21 cellular contexts compared by ENCODE assay signal in the genomic region with DNA sequence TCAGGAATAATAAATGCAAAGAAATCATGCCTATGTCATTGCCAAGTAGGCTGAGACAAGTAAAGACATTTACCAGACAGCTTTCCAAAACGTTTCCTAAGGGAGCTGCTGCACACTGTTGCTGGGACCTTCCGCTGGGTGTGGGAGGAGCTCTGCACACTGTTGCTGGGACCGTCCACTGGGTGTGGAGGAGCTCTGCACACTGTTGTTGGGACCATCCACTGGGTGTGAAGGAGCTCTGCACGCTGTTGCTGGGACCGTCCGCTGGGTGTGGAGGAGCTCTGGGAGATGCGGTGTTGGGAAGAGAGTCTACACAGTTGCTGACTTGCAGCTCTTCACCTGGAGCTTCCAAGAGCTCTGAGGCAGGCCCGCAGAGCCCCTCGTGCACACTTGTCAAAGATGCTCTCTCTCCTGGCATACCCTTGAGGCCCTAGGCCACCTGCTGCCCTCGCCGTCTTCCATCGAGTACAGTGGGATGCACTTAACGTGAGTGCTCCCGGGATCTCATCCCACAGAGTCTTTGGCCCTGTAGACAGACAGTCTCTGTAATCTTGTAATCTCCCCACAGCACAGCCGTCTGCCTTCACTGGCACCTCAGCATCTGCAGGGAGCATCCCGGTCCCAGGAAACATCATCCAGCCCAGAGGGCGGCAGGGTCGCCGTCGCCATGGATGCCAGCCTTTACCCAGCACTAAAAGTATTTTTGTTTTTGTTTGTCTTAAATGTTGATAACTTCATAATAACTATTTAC. TPM values are rescaled to one million over a fixed set of nuclear protein-coding genes. Genes with fewer than 3 reads are reported as not detected.
A peak's percentile ranks its signal among the peaks of the same experiment; 100 is the strongest.
DNase-seq lines count a peak whose midpoint lies in the region; ATAC-seq, FAIRE-seq and TF ChIP-seq lines count a peak whose summit lies in the region.
"Had no signal": no experiment of that assay in that cellular context is flagged by ENCODE, and none has a peak within 500 bp of the region (broad histone marks: within the 10 kb centered on the region; RNA-seq: fewer than 3 reads in every experiment).

No MANE protein-coding gene starts in this region.

- TF ChIP-seq RAD21 in HepG2 (CRISPR knock-in tag; IDR thresholded peaks at IDR 0.05): no peak

- H3K4me1 ChIP-seq in left ventricle myocardium inferior: peaks cover 26% of the 10 kb centered on the region
- peaks cover 7% of the 10 kb centered on the region for H3K4me1 ChIP-seq in HepG2 (ENCODE audit: insufficient read depth, low read length)
- H3K4me1 ChIP-seq: Caco-2 had no signal

- CTCF ChIA-PET in HepG2 (lab: Yijun Ruan, JAX; ENCODE audit: low intra/inter-chr PET ratio, low total read pairs): no interaction called here

- no peak for FAIRE-seq in HepG2 (lab: Jason Lieb, UNC)
- FAIRE-seq: GM12878 had no signal

- no peaks in the 10 kb centered on the region for H3K79me2 ChIP-seq in HepG2 (ENCODE audit: insufficient read depth, low read length)

- H3K36me3 ChIP-seq in left ventricle myocardium inferior (peaks cover 42% of the 10 kb centered on the region), HepG2 (replicated peaks in 1 of 2; ENCODE audit: control insufficient read depth in 1 of 2, insufficient read depth in 2 of 2, low read length in 2 of 2) (peaks cover 20 to 55% of the 10 kb centered on the region in 2 experiments)

- TF ChIP-seq EP300 in HepG2 (IDR thresholded peaks at IDR 0.05; ENCODE audit: low read depth in 2 of 2, low read length in 2 of 2): no peak
- TF ChIP-seq EP300 in HepG2 (CRISPR knock-in tag; IDR thresholded peaks at IDR 0.05; ENCODE audit: borderline replicate concordance): no peak

- TF ChIP-seq CTCF in left ventricle myocardium inferior (IDR thresholded peaks at IDR 0.05; ENCODE audit: borderline replicate concordance): no peak
- no peak for TF ChIP-seq CTCF in HepG2 (CRISPR knock-in tag; IDR thresholded peaks at IDR 0.05)

- DNase-seq in left ventricle myocardium superior (no peak), left ventricle myocardium inferior (no peak), HepG2 (ENCODE audit: low spot score) (no peak), iPS-NIHi11 (ENCODE audit: low spot score) (no peak), NCI-H2196 treated with DMSO at 0.1 percent for 48 hours (lab: John Stamatoyannopoulos, UW; ENCODE audit: unreplicated experiment) (no peak)
- DNase-seq: 8988T; Caco-2; CD4-positive, alpha-beta T cell; EL; H9; KBM-7; NCI-H1105 treated with DMSO at 0.1 percent for 48 hours; NCI-H1694; NCI-H2081 treated with DMSO at 0.1 percent for 48 hours; NCI-H2227 treated with DMSO at 0.1 percent for 48 hours; NCI-H510A treated with DMSO at 0.1 percent for 48 hours; SJCRH30 had no signal

- in situ Hi-C loops in HepG2 (cut with HindIII; ENCODE audit: extremely low pct_ligation_motif_present, low pct_unique_long_range_greater_than_20kb): no loop called here

- POLR2A ChIA-PET in HepG2 (lab: Yijun Ruan, JAX): no interaction called here

- H4K20me1 ChIP-seq in HepG2 (ENCODE audit: insufficient read depth, low read length): no peaks in the 10 kb centered on the region

- H3K4me3 ChIP-seq in left ventricle myocardium inferior (no peak overlapping the region), HepG2 (replicated peaks in 1 of 3; ENCODE audit: insufficient read depth in 1 of 3, low read depth in 2 of 3, low read length in 3 of 3) (no peak overlapping the region)
- H3K4me3 ChIP-seq: GM12878, SJCRH30 had no signal

- 96% methylated on average over 20 of the region's 20 CpGs for WGBS in HepG2 (ENCODE audit: low lambda C conversion rate)

- H3K27ac ChIP-seq in left ventricle myocardium inferior (replicated peaks): no peak overlapping the region
- no peak overlapping the region for H3K27ac ChIP-seq in HepG2 (ENCODE audit: extremely low read length, insufficient read depth, low read length)
- H3K27ac ChIP-seq: SJCRH30 had no signal

- BruUV-seq in HepG2 (replicated peaks; lab: Mats Ljungman, UMichigan): no TSS peak

- H3K27me3 ChIP-seq in left ventricle myocardium inferior (ENCODE audit: low read depth): no peaks in the 10 kb centered on the region
- H3K27me3 ChIP-seq in HepG2 (ENCODE audit: control insufficient read depth in 1 of 2, insufficient read depth in 2 of 2, low read length in 2 of 2): no peaks in the 10 kb centered on the region
- H3K27me3 ChIP-seq: SJCRH30 had no signal

- H3K4me2 ChIP-seq in HepG2 (ENCODE audit: low read depth, low read length): no peak overlapping the region

- intact Hi-C loops in left ventricle myocardium superior (cut with micrococcal nuclease): no loop called here
- intact Hi-C loops in left ventricle myocardium inferior (cut with micrococcal nuclease): no loop called here
- intact Hi-C loops in HepG2 (cut with micrococcal nuclease; ENCODE audit: unreplicated experiment): no loop called here

- ATAC-seq in left ventricle myocardium superior (peak; percentile 14), SK-N-SH treated with all-trans-retinoic acid at 6 μM for 48 hours (peak; percentile 66), HepG2 (no peak), HG03025 (IDR thresholded peaks at IDR 0.05; ENCODE audit: low FRiP score, unreplicated experiment) (no peak), HG03378 (IDR thresholded peaks at IDR 0.05; ENCODE audit: unreplicated experiment) (no peak)
- ATAC-seq: GM12878 had no signal

- no peaks in the 10 kb centered on the region for H3K9me3 ChIP-seq in left ventricle myocardium inferior (replicated peaks)
- no peaks in the 10 kb centered on the region for H3K9me3 ChIP-seq in HepG2 (ENCODE audit: low read length)
- H3K9me3 ChIP-seq: Caco-2, SJCRH30 had no signal

- H2AFZ ChIP-seq in HepG2 (ENCODE audit: low read length): no peak overlapping the region

- no peak overlapping the region for H3K9ac ChIP-seq in HepG2 (ENCODE audit: insufficient read depth, low read depth, low read length)

- TF ChIP-seq POLR2A in HepG2 (IDR thresholded peaks at IDR 0.05; ENCODE audit: insufficient read depth in 1 of 2, low read depth in 2 of 2, low read length in 2 of 2): no peak

TF ChIP-seq in SK-N-SH treated with all-trans-retinoic acid at 6 μM for 48 hours, 23 proteins besides CTCF, POLR2A, EP300 and RAD21 (continues in another document):
- TF ChIP-seq TCF4 (CRISPR knock-in tag; IDR thresholded peaks at IDR 0.05; ENCODE audit: borderline replicate concordance) (no peak), ARNTL (CRISPR knock-in tag; IDR thresholded peaks at IDR 0.05; ENCODE audit: borderline replicate concordance, low read depth) (no peak), OSR1 (CRISPR knock-in tag; IDR thresholded peaks at IDR 0.05) (no peak)

TF ChIP-seq in HepG2, 621 proteins besides CTCF, POLR2A, EP300 and RAD21:
- TF ChIP-seq REL (CRISPR knock-in tag; conservative IDR thresholded peaks at IDR 0.05) (no peak), AGO2 (optimal IDR thresholded peaks at IDR 0.05; ENCODE audit: low read depth, low read length) (peak; percentile 21)

RNA-seq across cellular contexts. Expression of gene TRAPPC12, which starts 51.4 kb away (rescaled TPM):
- 105 TPM for total RNA-seq in left ventricle myocardium superior
- 127 TPM for total RNA-seq in left ventricle myocardium inferior
- total RNA-seq in HepG2 (2016; rRNA removed; fragmentation: Illumina TruSeq; extraction: Trizol): 39.0 and 46.4 TPM in 2 replicates
- 16.2 and 17.3 TPM in 2 replicates for total RNA-seq in HepG2 (2016; cell fraction: cytosol; rRNA removed; fragmentation: Illumina TruSeq; extraction: Trizol; ENCODE audit: low read depth)
- total RNA-seq in HepG2 (2016; cell fraction: insoluble cytoplasmic fraction; rRNA removed; fragmentation: Illumina TruSeq; extraction: Trizol): 36.3 and 42.6 TPM in 2 replicates
- 24.2 and 25.4 TPM in 2 replicates for total RNA-seq in HepG2 (2016; cell fraction: membrane; rRNA removed; fragmentation: Illumina TruSeq; extraction: Trizol)
- 55.4 and 61.3 TPM in 2 replicates for total RNA-seq in HepG2 (2016; cell fraction: nucleus; rRNA removed; fragmentation: Illumina TruSeq; extraction: Trizol)
- polyA plus RNA-seq in HepG2 (2011; rRNA removed): 97.7 and 137 TPM in 2 replicates
- polyA plus RNA-seq in HepG2 (2011; cell fraction: cytosol; rRNA removed): 36.5 and 40.1 TPM in 2 replicates
- 305 and 380 TPM in 2 replicates for polyA plus RNA-seq in HepG2 (2011; cell fraction: nucleus; rRNA removed)
- 58.1 and 63.4 TPM in 2 replicates for polyA plus RNA-seq in HepG2 (2012)
- polyA plus RNA-seq in HepG2 (2016; cell fraction: cytosol; fragmentation: Illumina TruSeq; extraction: Trizol; ENCODE audit: low read depth): 7.8 and 8.6 TPM in 2 replicates
- polyA plus RNA-seq in HepG2 (2016; cell fraction: insoluble cytoplasmic fraction; fragmentation: Illumina TruSeq; extraction: Trizol; ENCODE audit: low read depth): 31.5 and 45.0 TPM in 2 replicates
- polyA plus RNA-seq in HepG2 (2016; cell fraction: membrane; fragmentation: Illumina TruSeq; extraction: Trizol; ENCODE audit: low read depth): 10.3 and 11.5 TPM in 2 replicates
- 95.8 and 113 TPM in 2 replicates for polyA plus RNA-seq in HepG2 (2016; cell fraction: nucleus; fragmentation: Illumina TruSeq; extraction: Trizol; ENCODE audit: insufficient read depth, low read depth)
- 73.3 and 119 TPM in 2 replicates for polyA minus RNA-seq in HepG2 (2011; rRNA and poly(A)+ RNA removed; ENCODE audit: low replicate concordance)
- 30.0 and 39.8 TPM in 2 replicates for polyA minus RNA-seq in HepG2 (2011; cell fraction: cytosol; rRNA and poly(A)+ RNA removed)
- polyA minus RNA-seq in HepG2 (2011; cell fraction: nucleus; rRNA and poly(A)+ RNA removed): 181 and 183 TPM in 2 replicates

RNA-seq across cellular contexts. Expression of gene EIPR1, which starts 53.3 kb away (rescaled TPM):
- total RNA-seq in left ventricle myocardium superior (9.6 TPM), left ventricle myocardium inferior (12.2 TPM), HepG2 (2016; rRNA removed; fragmentation: Illumina TruSeq; extraction: Trizol) (70.0 and 92.3 TPM in 2 replicates)
- total RNA-seq in HepG2 (2016; cell fraction: cytosol; rRNA removed; fragmentation: Illumina TruSeq; extraction: Trizol; ENCODE audit: low read depth): 45.6 and 52.4 TPM in 2 replicates
- total RNA-seq in HepG2 (2016; cell fraction: insoluble cytoplasmic fraction; rRNA removed; fragmentation: Illumina TruSeq; extraction: Trizol): 72.0 and 92.4 TPM in 2 replicates
- 79.5 and 92.1 TPM in 2 replicates for total RNA-seq in HepG2 (2016; cell fraction: membrane; rRNA removed; fragmentation: Illumina TruSeq; extraction: Trizol)
- 36.2 and 44.8 TPM in 2 replicates for total RNA-seq in HepG2 (2016; cell fraction: nucleus; rRNA removed; fragmentation: Illumina TruSeq; extraction: Trizol)
- 84.5 and 96.3 TPM in 2 replicates for polyA plus RNA-seq in HepG2 (2011; rRNA removed)
- 91.9 and 111 TPM in 2 replicates for polyA plus RNA-seq in HepG2 (2011; cell fraction: cytosol; rRNA removed)
- 54.6 and 61.7 TPM in 2 replicates for polyA plus RNA-seq in HepG2 (2011; cell fraction: nucleus; rRNA removed)
- polyA plus RNA-seq in HepG2 (2012): 34.2 and 39.9 TPM in 2 replicates
- 47.2 and 54.0 TPM in 2 replicates for polyA plus RNA-seq in HepG2 (2016; cell fraction: cytosol; fragmentation: Illumina TruSeq; extraction: Trizol; ENCODE audit: low read depth)
- 80.5 and 83.1 TPM in 2 replicates for polyA plus RNA-seq in HepG2 (2016; cell fraction: insoluble cytoplasmic fraction; fragmentation: Illumina TruSeq; extraction: Trizol; ENCODE audit: low read depth)
- 53.9 and 69.3 TPM in 2 replicates for polyA plus RNA-seq in HepG2 (2016; cell fraction: membrane; fragmentation: Illumina TruSeq; extraction: Trizol; ENCODE audit: low read depth)
- 49.2 and 51.5 TPM in 2 replicates for polyA plus RNA-seq in HepG2 (2016; cell fraction: nucleus; fragmentation: Illumina TruSeq; extraction: Trizol; ENCODE audit: insufficient read depth, low read depth)
- polyA minus RNA-seq in HepG2 (2011; rRNA and poly(A)+ RNA removed; ENCODE audit: low replicate concordance): 65.1 and 87.1 TPM in 2 replicates
- polyA minus RNA-seq in HepG2 (2011; cell fraction: cytosol; rRNA and poly(A)+ RNA removed): 27.9 and 34.1 TPM in 2 replicates
- polyA minus RNA-seq in HepG2 (2011; cell fraction: nucleus; rRNA and poly(A)+ RNA removed): 48.4 and 54.1 TPM in 2 replicates

Comparison
In these comparisons a context has a peak if more than half of its experiments do, and no peak if none do; other contexts are left out.
1. ATAC-seq: peak in left ventricle myocardium superior (single experiment) and SK-N-SH treated with all-trans-retinoic acid at 6 μM for 48 hours (single experiment); none in HepG2 (single experiment), HG03025 (single experiment) and HG03378 (single experiment).